Comparison of ENCODE assay signal across 8 cellular contexts in genomic region chr19:4060621-4061177, GRCh38. TPM values are rescaled to one million over a fixed set of nuclear protein-coding genes. Genes with fewer than 3 reads are reported as not detected.
A peak's percentile ranks its signal among the peaks of the same experiment; 100 is the strongest.
DNase-seq lines count a peak whose midpoint lies in the region; ATAC-seq, FAIRE-seq and TF ChIP-seq lines count a peak whose summit lies in the region.

No MANE protein-coding gene starts in this region.

- H3K4me3 ChIP-seq in heart left ventricle (peak overlapping the region in 11 of 12 donors; percentile 23 to 84 (median 52)), bronchial epithelial cell (ENCODE audit: low read depth, low read length) (peak overlapping the region; percentile 37), mucosa of stomach (ENCODE audit: low read length) (peak overlapping the region; percentile 27), upper lobe of right lung (peak overlapping the region; percentile 48)

- H3K9me3 ChIP-seq in heart left ventricle (no peaks in the 10 kb centered on the region), mucosa of stomach (ENCODE audit: control insufficient read depth, low read length) (no peaks in the 10 kb centered on the region), upper lobe of right lung (no peaks in the 10 kb centered on the region)

- ATAC-seq in heart left ventricle: no peak
- no peak for ATAC-seq in left cardiac atrium
- no peak for ATAC-seq in upper lobe of right lung

- peak in 1 of 5 donors; percentile 30 for DNase-seq in heart left ventricle
- DNase-seq in left cardiac atrium: no peak
- DNase-seq in bronchial epithelial cell (ENCODE audit: low read depth): no peak
- DNase-seq in upper lobe of right lung: no peak
- no peak for DNase-seq in COR-L47 (lab: John Stamatoyannopoulos, UW)
- no peak for DNase-seq in NCI-H446 (lab: John Stamatoyannopoulos, UW)
- DNase-seq in NCI-H1930 (lab: John Stamatoyannopoulos, UW): no peak

- 66 to 80% (median 73%) methylated on average over 8 to 16 of the region's 16 CpGs for WGBS in heart left ventricle, 4 donors

- H3K27me3 ChIP-seq in heart left ventricle (no peaks in the 10 kb centered on the region), bronchial epithelial cell (ENCODE audit: control insufficient read depth, insufficient read depth, low read length) (no peaks in the 10 kb centered on the region), mucosa of stomach (ENCODE audit: control insufficient read depth, insufficient read depth, low read length) (no peaks in the 10 kb centered on the region), upper lobe of right lung (no peaks in the 10 kb centered on the region)

- H3K27ac ChIP-seq in heart left ventricle (peak overlapping the region; percentile 87 to 99 (median 98)), upper lobe of right lung (peak overlapping the region; percentile 95)

- H3K9ac ChIP-seq in mucosa of stomach (ENCODE audit: low read length): peak overlapping the region; percentile 90

- TF ChIP-seq CTCF in heart left ventricle (IDR thresholded peaks at IDR 0.05): no peak
- no peak for TF ChIP-seq CTCF in bronchial epithelial cell (IDR thresholded peaks at IDR 0.05; ENCODE audit: insufficient read depth, low read length, severe bottlenecking)
- TF ChIP-seq CTCF in upper lobe of right lung (IDR thresholded peaks at IDR 0.05): no peak

- peaks cover 21 to 83% (median 66%) of the 10 kb centered on the region in 12 donors for H3K4me1 ChIP-seq in heart left ventricle
- peaks cover 69% of the 10 kb centered on the region for H3K4me1 ChIP-seq in mucosa of stomach (ENCODE audit: control insufficient read depth, insufficient read depth, low read length)
- peaks cover 68% of the 10 kb centered on the region for H3K4me1 ChIP-seq in upper lobe of right lung

- FAIRE-seq in bronchial epithelial cell (lab: Jason Lieb, UNC): no peak

- H3K36me3 ChIP-seq in heart left ventricle (peaks cover 0 to 16% (median 0%) of the 10 kb centered on the region in 9 donors), bronchial epithelial cell (ENCODE audit: control insufficient read depth, insufficient read depth, low read length) (peaks cover 18% of the 10 kb centered on the region), mucosa of stomach (ENCODE audit: control insufficient read depth, insufficient read depth, low read length) (no peaks in the 10 kb centered on the region), upper lobe of right lung (no peaks in the 10 kb centered on the region)

- no peak for TF ChIP-seq POLR2A in heart left ventricle (IDR thresholded peaks at IDR 0.05)

- intact Hi-C loops in heart left ventricle (cut with DNase I): loop anchor here in 4 of 10 donors (5.0 kb wide), 2 partner anchors 43 to 53 kb away; partner anchors contain the start of gene PIAS4 (in 3 of the 4)
- intact Hi-C loops in left cardiac atrium (cut with DNase I): no loop called here
- intact Hi-C loops in upper lobe of right lung (cut with DNase I): no loop called here

RNA-seq across cellular contexts. Expression of gene ZBTB7A, which starts 6.0 kb away (rescaled TPM):
- 10 to 100 TPM; 22.8 to 65.0 (median 29.3) TPM for total RNA-seq in heart left ventricle
- polyA plus RNA-seq in heart left ventricle: 10 to 100 TPM; 14.6 to 14.7 TPM
- 10 to 100 TPM; 28.5 to 32.5 TPM for total RNA-seq in left cardiac atrium
- total RNA-seq in bronchial epithelial cell: 15.3 and 29.2 TPM in 2 replicates
- total RNA-seq in upper lobe of right lung: 54.3 TPM

RNA-seq across cellular contexts. Expression of gene PIAS4, which starts 53.2 kb away (rescaled TPM):
- 10 to 100 TPM; 12.5 to 19.1 (median 15.3) TPM for total RNA-seq in heart left ventricle
- 10 to 100 TPM; 12.3 to 15.4 TPM for polyA plus RNA-seq in heart left ventricle
- 10 to 100 TPM; 13.8 to 14.0 TPM for total RNA-seq in left cardiac atrium
- total RNA-seq in bronchial epithelial cell: 10.0 and 24.2 TPM in 2 replicates
- total RNA-seq in upper lobe of right lung: 25.4 TPM
